Comparison of ENCODE assay signal across 28 cellular contexts in genomic region chr20:51083447-51083846, GRCh38.
"Had no signal": no experiment of that assay in that cellular context is flagged by ENCODE, and none has a peak within 500 bp of the region (broad histone marks: within the 10 kb centered on the region; RNA-seq: fewer than 3 reads in every experiment).

No MANE protein-coding gene starts in this region.

- H3K4me3 ChIP-seq: ascending aorta, breast epithelium, cardiac muscle cell, colonic mucosa had no signal

- H3K4me1 ChIP-seq: ascending aorta, breast epithelium, colonic mucosa had no signal

- DNase-seq: activated B cell treated with CpG ODN at 0.5 μM for 24 hours; activated CD4-positive, alpha-beta T cell treated with anti-CD3 and anti-CD28 coated beads for 48 hours; activated CD4-positive, alpha-beta T cell treated with anti-CD3 and anti-CD28 coated beads, Interleukin-2, amount 50 U/mL, for 1 hour; activated CD4-positive, alpha-beta T cell treated with anti-CD3 and anti-CD28 coated beads, Interleukin-2, amount 50 U/mL, for 48 hours; activated CD8-positive, alpha-beta memory T cell treated with anti-CD3 and anti-CD28 coated beads for 24 hours; activated CD8-positive, alpha-beta T cell treated with anti-CD3 and anti-CD28 coated beads for 36 hours; activated gamma-delta T cell; activated naive CD4-positive, alpha-beta T cell; activated naive CD4-positive, alpha-beta T cell treated with anti-CD3 and anti-CD28 coated beads, Interleukin-2, amount 10 ng/mL, durations not matched to agents 7 days and 5 days; activated naive CD8-positive, alpha-beta T cell treated with anti-CD3 and anti-CD28 coated beads, Interleukin-2, amount 10 ng/mL, durations not matched to agents 7 days and 5 days; activated T-cell treated with anti-CD3 and anti-CD28 coated beads for 4 hours; activated T-cell treated with anti-CD3 and anti-CD28 coated beads, Interleukin-2, amount 50 U/mL, for 24 hours; activated T-cell treated with anti-CD3 and anti-CD28 coated beads, Interleukin-2, amount 50 U/mL, for 72 hours; central memory CD4-positive, alpha-beta T cell; cerebellar nuclear complex; colonic mucosa; effector CD8-positive, alpha-beta T cell; foreskin fibroblast; head of caudate nucleus; T-cell; T-helper 9 cell; WERI-Rb-1 had no signal

- ATAC-seq: activated CD4-positive, CD25-positive, alpha-beta regulatory T cell treated with anti-CD3 and anti-CD28 coated beads, Interleukin-2, amount 50 U/mL, for 24 hours; activated CD8-positive, alpha-beta T cell treated with anti-CD3 and anti-CD28 coated beads for 36 hours; activated T-cell treated with anti-CD3 and anti-CD28 coated beads, Interleukin-2, amount 50 U/mL, for 72 hours; esophagus mucosa; T-cell had no signal

- H3K36me3 ChIP-seq: ascending aorta, breast epithelium, cardiac muscle cell, colonic mucosa, WERI-Rb-1 had no signal

- FAIRE-seq: frontal cortex had no signal

- H3K9me3 ChIP-seq: ascending aorta, breast epithelium, colonic mucosa had no signal

- H3K27ac ChIP-seq: ascending aorta, breast epithelium, cardiac muscle cell, colonic mucosa, WERI-Rb-1 had no signal

- H3K27me3 ChIP-seq: ascending aorta, cardiac muscle cell, colonic mucosa had no signal
